21 cellular contexts compared by ENCODE assay signal in genomic region chr13:40404967-40405716, GRCh38.
"Had no signal": no experiment of that assay in that cellular context is flagged by ENCODE, and none has a peak within 500 bp of the region (broad histone marks: within the 10 kb centered on the region; RNA-seq: fewer than 3 reads in every experiment).

No MANE protein-coding gene starts in this region.

- H3K4me2 ChIP-seq: hepatocyte had no signal

- H3K27ac Mint-ChIP-seq: activated CD8-positive, alpha-beta T cell treated with anti-CD3 and anti-CD28 coated beads for 36 hours; activated naive CD8-positive, alpha-beta T cell treated with anti-CD3 and anti-CD28 coated beads, Interleukin-2, amount 50 U/mL, for 24 hours; activated T-helper 17 cell treated with anti-CD3 and anti-CD28 coated beads, Interleukin-2, amount 50 U/mL, for 72 hours; stimulated activated naive CD8-positive, alpha-beta T cell treated with anti-CD3 and anti-CD28 coated beads, Interleukin-15, amount 100 ng/mL, for 72 hours had no signal

- H2AFZ ChIP-seq: hepatocyte had no signal

- H3K9me3 Mint-ChIP-seq: stimulated activated naive CD8-positive, alpha-beta T cell treated with anti-CD3 and anti-CD28 coated beads, Interleukin-15, amount 100 ng/mL, for 72 hours had no signal

- H3K9me3 ChIP-seq: colonic mucosa, lower lobe of right lung, suprapubic skin, upper lobe of left lung had no signal

- H3K4me3 Mint-ChIP-seq: activated CD8-positive, alpha-beta T cell treated with anti-CD3 and anti-CD28 coated beads for 36 hours; activated naive CD8-positive, alpha-beta T cell treated with anti-CD3 and anti-CD28 coated beads, Interleukin-2, amount 50 U/mL, for 24 hours; activated T-helper 17 cell treated with anti-CD3 and anti-CD28 coated beads, Interleukin-2, amount 50 U/mL, for 72 hours; stimulated activated naive CD8-positive, alpha-beta T cell treated with anti-CD3 and anti-CD28 coated beads, Interleukin-15, amount 100 ng/mL, for 72 hours had no signal

- FAIRE-seq: islet of Langerhans, TTC549 had no signal

- ATAC-seq: activated CD8-positive, alpha-beta T cell treated with anti-CD3 and anti-CD28 coated beads for 36 hours; activated naive CD8-positive, alpha-beta T cell treated with anti-CD3 and anti-CD28 coated beads, Interleukin-2, amount 50 U/mL, for 24 hours; activated T-helper 17 cell treated with anti-CD3 and anti-CD28 coated beads, Interleukin-2, amount 50 U/mL, for 72 hours; lower lobe of right lung; stimulated activated naive CD8-positive, alpha-beta T cell treated with anti-CD3 and anti-CD28 coated beads, Interleukin-15, amount 100 ng/mL, for 72 hours had no signal

- H3K4me3 ChIP-seq: colonic mucosa, hepatocyte, lower lobe of right lung, suprapubic skin, upper lobe of left lung had no signal

- DNase-seq: activated CD8-positive, alpha-beta T cell treated with anti-CD3 and anti-CD28 coated beads for 36 hours; activated naive CD4-positive, alpha-beta T cell treated with Interleukin-2 at 50 U/mL for 16 hours; activated naive CD8-positive, alpha-beta T cell treated with anti-CD3 and anti-CD28 coated beads, Interleukin-2, amount 50 U/mL, for 24 hours; activated T-cell treated with anti-CD3 and anti-CD28 coated beads, Interleukin-2, amount 50 U/mL, for 1 hour; aorta; brain microvascular endothelial cell; central memory CD4-positive, alpha-beta T cell; colonic mucosa; effector CD4-positive, alpha-beta T cell; lower lobe of right lung; occipital lobe; posterior cingulate gyrus; stimulated activated naive CD8-positive, alpha-beta T cell treated with anti-CD3 and anti-CD28 coated beads, Interleukin-15, amount 100 ng/mL, for 72 hours; SW 1271; T-helper 2 cell; upper lobe of left lung had no signal

- H3K27me3 Mint-ChIP-seq: activated CD8-positive, alpha-beta T cell treated with anti-CD3 and anti-CD28 coated beads for 36 hours; activated naive CD8-positive, alpha-beta T cell treated with anti-CD3 and anti-CD28 coated beads, Interleukin-2, amount 50 U/mL, for 24 hours; activated T-helper 17 cell treated with anti-CD3 and anti-CD28 coated beads, Interleukin-2, amount 50 U/mL, for 72 hours; stimulated activated naive CD8-positive, alpha-beta T cell treated with anti-CD3 and anti-CD28 coated beads, Interleukin-15, amount 100 ng/mL, for 72 hours had no signal

- H3K79me2 ChIP-seq: hepatocyte had no signal

- H3K27ac ChIP-seq: brain microvascular endothelial cell, colonic mucosa, suprapubic skin had no signal

- H3K36me3 ChIP-seq: brain microvascular endothelial cell, colonic mucosa, lower lobe of right lung, suprapubic skin, upper lobe of left lung had no signal

- H3K27me3 ChIP-seq: brain microvascular endothelial cell, colonic mucosa, hepatocyte, suprapubic skin, upper lobe of left lung had no signal
